In genomic region chr1:108643492-108644333, GRCh38 we compare ENCODE assay signal across 1 cellular context.
TF ChIP-seq lines count a peak whose summit lies in the region.

No MANE protein-coding gene starts in this region.

TF ChIP-seq in GM23338, 12 proteins besides CTCF, POLR2A, EP300 and RAD21 (continued from another document):
- TF ChIP-seq, protein P1, sequence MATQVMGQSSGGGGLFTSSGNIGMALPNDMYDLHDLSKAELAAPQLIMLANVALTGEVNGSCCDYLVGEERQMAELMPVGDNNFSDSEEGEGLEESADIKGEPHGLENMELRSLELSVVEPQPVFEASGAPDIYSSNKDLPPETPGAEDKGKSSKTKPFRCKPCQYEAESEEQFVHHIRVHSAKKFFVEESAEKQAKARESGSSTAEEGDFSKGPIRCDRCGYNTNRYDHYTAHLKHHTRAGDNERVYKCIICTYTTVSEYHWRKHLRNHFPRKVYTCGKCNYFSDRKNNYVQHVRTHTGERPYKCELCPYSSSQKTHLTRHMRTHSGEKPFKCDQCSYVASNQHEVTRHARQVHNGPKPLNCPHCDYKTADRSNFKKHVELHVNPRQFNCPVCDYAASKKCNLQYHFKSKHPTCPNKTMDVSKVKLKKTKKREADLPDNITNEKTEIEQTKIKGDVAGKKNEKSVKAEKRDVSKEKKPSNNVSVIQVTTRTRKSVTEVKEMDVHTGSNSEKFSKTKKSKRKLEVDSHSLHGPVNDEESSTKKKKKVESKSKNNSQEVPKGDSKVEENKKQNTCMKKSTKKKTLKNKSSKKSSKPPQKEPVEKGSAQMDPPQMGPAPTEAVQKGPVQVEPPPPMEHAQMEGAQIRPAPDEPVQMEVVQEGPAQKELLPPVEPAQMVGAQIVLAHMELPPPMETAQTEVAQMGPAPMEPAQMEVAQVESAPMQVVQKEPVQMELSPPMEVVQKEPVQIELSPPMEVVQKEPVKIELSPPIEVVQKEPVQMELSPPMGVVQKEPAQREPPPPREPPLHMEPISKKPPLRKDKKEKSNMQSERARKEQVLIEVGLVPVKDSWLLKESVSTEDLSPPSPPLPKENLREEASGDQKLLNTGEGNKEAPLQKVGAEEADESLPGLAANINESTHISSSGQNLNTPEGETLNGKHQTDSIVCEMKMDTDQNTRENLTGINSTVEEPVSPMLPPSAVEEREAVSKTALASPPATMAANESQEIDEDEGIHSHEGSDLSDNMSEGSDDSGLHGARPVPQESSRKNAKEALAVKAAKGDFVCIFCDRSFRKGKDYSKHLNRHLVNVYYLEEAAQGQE (IDR thresholded peaks at IDR 0.05; ENCODE audit: unreplicated experiment) = no peak
- no peak for TF ChIP-seq JUNB (IDR thresholded peaks at IDR 0.05; ENCODE audit: unreplicated experiment)
- TF ChIP-seq EZH2 (IDR thresholded peaks at IDR 0.05; ENCODE audit: low read depth, unreplicated experiment) = no peak
- no peak for TF ChIP-seq EZH2phosphoT487 (IDR thresholded peaks at IDR 0.05; ENCODE audit: unreplicated experiment)
- no peak for TF ChIP-seq STAT1 (IDR thresholded peaks at IDR 0.05; ENCODE audit: unreplicated experiment)
- TF ChIP-seq NANOG (IDR thresholded peaks at IDR 0.05; ENCODE audit: borderline replicate concordance) = no peak
- TF ChIP-seq POLR2AphosphoS5 (IDR thresholded peaks at IDR 0.05; ENCODE audit: low read depth) = no peak
- no peak for TF ChIP-seq CREB1 (CRISPR knock-in tag; IDR thresholded peaks at IDR 0.05; ENCODE audit: low read depth)
